ENCODE assay signal across 6 cellular contexts in the genomic region with DNA sequence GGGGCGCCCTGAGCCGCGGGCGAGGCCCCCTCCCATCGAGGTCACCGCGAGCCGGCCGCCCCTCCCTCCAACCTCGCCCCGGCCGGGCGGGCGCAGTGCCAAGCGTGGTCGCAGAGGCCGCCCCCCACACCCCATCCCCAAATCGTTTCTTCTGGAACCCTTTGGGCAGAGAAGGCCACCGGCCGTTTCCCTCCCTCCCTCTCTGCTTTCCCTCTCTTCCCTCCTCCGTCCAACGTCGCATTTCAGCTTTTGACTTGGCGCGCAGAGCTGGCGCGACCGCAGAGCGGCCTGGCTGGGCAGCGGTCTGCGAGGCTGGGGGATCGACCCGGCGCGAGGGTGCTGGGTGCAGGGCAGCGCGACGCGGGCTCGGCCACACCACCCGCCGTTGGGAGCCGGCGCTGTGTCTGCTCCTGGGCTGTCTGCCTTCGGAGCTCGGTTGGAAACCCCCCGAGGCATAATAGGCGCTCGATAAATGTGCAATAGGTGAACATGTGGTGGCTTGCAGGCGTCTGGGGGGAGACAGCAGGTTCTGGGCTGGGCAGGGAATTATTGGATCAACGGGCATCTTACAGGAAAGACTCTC. TPM values are rescaled to one million over a fixed set of nuclear protein-coding genes. Genes with fewer than 3 reads are reported as not detected.
DNase-seq lines count a peak whose midpoint lies in the region; ATAC-seq and TF ChIP-seq lines count a peak whose summit lies in the region.

No MANE protein-coding gene starts in this region.

- H3K36me3 Mint-ChIP-seq in CD8-positive, alpha-beta T cell: no peaks in the 10 kb centered on the region

- peak in 1 of 7 experiments; percentile 34 for DNase-seq in CD8-positive, alpha-beta T cell
- DNase-seq in NCI-H1105 treated with DMSO at 0.1 percent for 48 hours (lab: John Stamatoyannopoulos, UW): peak; percentile 88
- DNase-seq in ecto neural progenitor cell (ENCODE audit: low spot score): peak; percentile 67
- no peak for DNase-seq in skeletal muscle cell (ENCODE audit: low read depth)
- DNase-seq in effector CD4-positive, alpha-beta T cell: no peak
- no peak for DNase-seq in activated effector memory CD4-positive, alpha-beta T cell treated with Interleukin-2 at 50 U/mL for 16 hours

- peaks cover 30% of the 10 kb centered on the region for H3K27me3 ChIP-seq in CD8-positive, alpha-beta T cell (ENCODE audit: insufficient read depth, low read length)

- H3K4me3 ChIP-seq in CD8-positive, alpha-beta T cell (ENCODE audit: low read depth, low read length): no peak overlapping the region
- H3K4me3 ChIP-seq in skeletal muscle cell (ENCODE audit: low read depth, low read length): peak overlapping the region; percentile 52

- no peak for TF ChIP-seq CTCF in CD8-positive, alpha-beta T cell (IDR thresholded peaks at IDR 0.05)

- no peaks in the 10 kb centered on the region for H3K9me3 ChIP-seq in CD8-positive, alpha-beta T cell (ENCODE audit: low read length)

- H3K4me1 Mint-ChIP-seq in CD8-positive, alpha-beta T cell (ENCODE audit: low read depth): peaks cover 17% of the 10 kb centered on the region

- ATAC-seq in CD8-positive, alpha-beta T cell: peak; percentile 45

- H3K36me3 ChIP-seq in CD8-positive, alpha-beta T cell (ENCODE audit: insufficient read depth, low read length): no peaks in the 10 kb centered on the region

- H3K27ac Mint-ChIP-seq in CD8-positive, alpha-beta T cell: no peak overlapping the region

- intact Hi-C loops in CD8-positive, alpha-beta T cell (cut with DNase I, micrococcal nuclease): no loop called here

- H3K27ac ChIP-seq in CD8-positive, alpha-beta T cell (ENCODE audit: low read depth, low read length): no peak overlapping the region

- H3K4me1 ChIP-seq in CD8-positive, alpha-beta T cell (ENCODE audit: insufficient read depth, low read length): peaks cover 21% of the 10 kb centered on the region

- H3K9me3 Mint-ChIP-seq in CD8-positive, alpha-beta T cell: no peaks in the 10 kb centered on the region

- peak overlapping the region; percentile 47 for H3K4me3 Mint-ChIP-seq in CD8-positive, alpha-beta T cell

- CTCF ChIA-PET in CD8-positive, alpha-beta T cell (lab: Charles Lee): no interaction called here

- H3K27me3 Mint-ChIP-seq in CD8-positive, alpha-beta T cell (ENCODE audit: low read depth): peaks cover 27% of the 10 kb centered on the region

- POLR2A ChIA-PET in CD8-positive, alpha-beta T cell (lab: Charles Lee): interaction anchor here (1.2 kb wide), 1 partner anchor 8 kb away, joined by 3 read pairs; a partner anchor contains a TSS

RNA-seq across cellular contexts. Expression of a gene that starts 2.9 kb away (rescaled TPM):
- total RNA-seq in CD8-positive, alpha-beta T cell: not detected

RNA-seq across cellular contexts. Expression of a gene that starts 6.7 kb away (rescaled TPM):
- total RNA-seq in CD8-positive, alpha-beta T cell: 1 to 10 TPM; 2.8 to 3.8 TPM

RNA-seq across cellular contexts. Expression of a gene that starts 8.3 kb away (rescaled TPM):
- under 1 TPM; 0.30 to 0.69 TPM for total RNA-seq in CD8-positive, alpha-beta T cell

RNA-seq across cellular contexts. Expression of a gene that starts 39.0 kb away (rescaled TPM):
- total RNA-seq in CD8-positive, alpha-beta T cell: 1 to 10 TPM in 1 of 2 experiments, under 1 TPM in 1; 0.61 to 1.2 TPM

RNA-seq across cellular contexts. Expression of a gene that starts 45.5 kb away (rescaled TPM):
- 100 to 1,000 TPM; 260 TPM for total RNA-seq in CD8-positive, alpha-beta T cell

Comparison
In these comparisons a context has a peak if more than half of its experiments do, and no peak if none do; other contexts are left out.
1. DNase-seq: peak in NCI-H1105 treated with DMSO at 0.1 percent for 48 hours (single experiment) and ecto neural progenitor cell (single experiment); none in skeletal muscle cell (single experiment), effector CD4-positive, alpha-beta T cell (single experiment) and activated effector memory CD4-positive, alpha-beta T cell treated with Interleukin-2 at 50 U/mL for 16 hours (single experiment).